Comparison of ENCODE assay signal across 15 cellular contexts in the genomic region with DNA sequence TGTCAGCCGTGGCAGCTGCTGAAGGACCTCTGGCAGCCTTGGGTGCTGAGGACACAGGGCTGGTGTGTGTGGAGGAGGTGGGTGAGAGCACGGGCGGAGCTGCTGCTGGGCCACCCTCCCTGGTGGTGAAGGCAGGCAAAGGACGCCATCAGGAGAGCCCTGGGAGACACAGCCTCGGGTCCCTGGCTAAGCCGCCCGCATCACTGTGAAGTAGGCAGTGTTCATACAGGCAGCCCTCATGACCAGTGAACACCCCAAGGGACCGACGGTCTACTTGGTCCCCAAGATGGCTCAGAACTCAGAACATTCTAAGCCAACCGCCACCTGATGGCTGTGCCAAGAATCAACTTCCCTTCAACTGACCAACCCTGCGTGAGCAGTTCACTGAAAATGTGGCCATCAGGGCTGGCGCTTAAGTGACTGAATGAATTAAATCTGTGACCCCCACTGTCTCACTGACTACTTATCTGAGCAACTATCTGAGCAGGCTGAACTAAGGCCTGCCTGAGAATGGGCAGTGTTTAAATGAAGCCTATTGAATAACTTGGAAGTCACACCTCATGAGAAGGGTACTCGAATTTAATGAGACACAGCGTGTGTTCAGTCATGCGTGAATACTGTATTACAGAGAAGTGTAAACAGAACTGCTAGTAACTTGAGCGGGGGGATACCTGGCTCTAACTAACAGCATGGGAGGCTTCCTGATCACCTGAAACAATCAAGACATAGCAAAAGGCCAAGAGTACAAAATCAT. TPM values are rescaled to one million over a fixed set of nuclear protein-coding genes. Genes with fewer than 3 reads are reported as not detected.
A peak's percentile ranks its signal among the peaks of the same experiment; 100 is the strongest.
DNase-seq lines count a peak whose midpoint lies in the region; ATAC-seq, FAIRE-seq and TF ChIP-seq lines count a peak whose summit lies in the region.
"Had no signal": no experiment of that assay in that cellular context is flagged by ENCODE, and none has a peak within 500 bp of the region (broad histone marks: within the 10 kb centered on the region; RNA-seq: fewer than 3 reads in every experiment).

No MANE protein-coding gene starts in this region.

- peaks cover 13 to 19% of the 10 kb centered on the region in 2 experiments for H3K4me1 ChIP-seq in K562 (replicated peaks in 1 of 2; ENCODE audit: control insufficient read depth in 2 of 2, insufficient read depth in 2 of 2, low read length in 2 of 2)
- H3K4me1 ChIP-seq: gastrocnemius medialis had no signal

- TF ChIP-seq POLR2A in K562 (conservative IDR thresholded peaks at IDR 0.05), result no peak

- FAIRE-seq in K562 (lab: Jason Lieb, UNC), result no peak

- POLR2A ChIA-PET in K562 (lab: Yijun Ruan, JAX), result no interaction called here

- WGBS in K562 (ENCODE audit: insufficient coverage, low coverage, missing lambda C conversion rate), result 53% methylated on average over 15 of the region's 16 CpGs

- H3K36me3 ChIP-seq in K562 (ENCODE audit: control insufficient read depth, insufficient read depth, low read length), result peaks cover 39% of the 10 kb centered on the region; the same call in 1 of the 3 replicates
- H3K36me3 ChIP-seq: gastrocnemius medialis had no signal

- CTCF ChIA-PET in K562 (lab: Yijun Ruan, JAX; ENCODE audit: low intra/inter-chr PET ratio), result no interaction called here

- no peaks in the 10 kb centered on the region; the same call in 1 of the 2 replicates for H3K9me3 ChIP-seq in K562 (replicated peaks; ENCODE audit: control insufficient read depth, insufficient read depth, low read depth, low read length)
- H3K9me3 ChIP-seq: gastrocnemius medialis, SK-N-SH had no signal

- no peak overlapping the region for H2AFZ ChIP-seq in K562 (ENCODE audit: low read depth, low read length)

- TF ChIP-seq EP300 in K562 (IDR thresholded peaks at IDR 0.05; ENCODE audit: low read length), result no peak

- peak in 2 of 3 experiments; percentile 13 to 18; a peak in 1 of 6 replicates for TF ChIP-seq CTCF in K562 (IDR thresholded peaks at IDR 0.05 in 2 of 3, conservative IDR thresholded peaks at IDR 0.05 in 1 of 3; ENCODE audit: insufficient read depth in 2 of 3, low read depth in 1 of 3, low read length in 3 of 3)

- peak overlapping the region in 1 of 2 experiments; percentile 36; a peak in 1 of 4 replicates for H3K9ac ChIP-seq in K562 (ENCODE audit: insufficient read depth in 1 of 2, low read depth in 2 of 2, low read length in 2 of 2)
- H3K9ac ChIP-seq: SK-N-SH had no signal

- 0 out of 4 replicates have a peak, but pooled peaks of 1 of the 2 experiments have one; percentile 9 for TF ChIP-seq RAD21 in K562 (CRISPR knock-in tag; conservative IDR thresholded peaks at IDR 0.05 in 1 of 2, IDR thresholded peaks at IDR 0.05 in 1 of 2)

- in situ Hi-C loops in K562 (cut with MboI), result no loop called here

- intact Hi-C loops in K562 (cut with micrococcal nuclease), result no loop called here

- H3K27ac ChIP-seq in K562 (ENCODE audit: extremely low read depth, low read depth, low read length), result no peak overlapping the region; the same call in 2 of the 3 replicates
- H3K27ac ChIP-seq: gastrocnemius medialis had no signal

- H3K79me2 ChIP-seq in K562 (ENCODE audit: control insufficient read depth, insufficient read depth, low read length), result peaks cover 14% of the 10 kb centered on the region; the same call in 1 of the 3 replicates

- no peak overlapping the region; the same call in 1 of the 2 replicates for H3K4me3 ChIP-seq in K562
- H3K4me3 ChIP-seq: gastrocnemius medialis had no signal

- H3K4me2 ChIP-seq in K562 (ENCODE audit: insufficient read depth, low read length), result no peak overlapping the region
- H3K4me2 ChIP-seq: SK-N-SH had no signal

- peak; percentile 67 for DNase-seq in COR-L47 (lab: John Stamatoyannopoulos, UW)
- peak; percentile 71 for DNase-seq in NCI-H128 (lab: John Stamatoyannopoulos, UW; ENCODE audit: unreplicated experiment)
- DNase-seq in NCI-H2227 (lab: John Stamatoyannopoulos, UW; ENCODE audit: unreplicated experiment), result peak; percentile 50
- DNase-seq in K562 (ENCODE audit: extremely low read depth in 1 of 4, low spot score in 3 of 4), result peak in 1 of 4 experiments; percentile 27
- no peak for DNase-seq in Ammon's horn (ENCODE audit: low spot score)
- no peak for DNase-seq in NCI-H1048 (lab: John Stamatoyannopoulos, UW)
- DNase-seq: activated naive CD8-positive, alpha-beta T cell treated with anti-CD3 and anti-CD28 coated beads for 36 hours; Calu3; central memory CD4-positive, alpha-beta T cell; gastrocnemius medialis; immature natural killer cell; SK-N-SH; substantia nigra had no signal

- no peaks in the 10 kb centered on the region for H3K27me3 ChIP-seq in K562 (ENCODE audit: control insufficient read depth in 2 of 2, insufficient read depth in 2 of 2, low read length in 2 of 2)

- ATAC-seq in K562, result peak; percentile 32
- no peak for ATAC-seq in HG03521 (IDR thresholded peaks at IDR 0.05; ENCODE audit: unreplicated experiment)
- no peak for ATAC-seq in HG02973 (IDR thresholded peaks at IDR 0.05; ENCODE audit: unreplicated experiment)
- ATAC-seq: gastrocnemius medialis had no signal

- H4K20me1 ChIP-seq in K562 (replicated peaks; ENCODE audit: control insufficient read depth, insufficient read depth, low read length), result no peaks in the 10 kb centered on the region

- H3K9me1 ChIP-seq in K562 (ENCODE audit: control insufficient read depth, insufficient read depth, low read length), result no peaks in the 10 kb centered on the region

- no TSS peak for BruUV-seq in K562 (replicated peaks; lab: Mats Ljungman, UMichigan)

TF ChIP-seq in K562, 482 proteins besides CTCF, POLR2A, EP300 and RAD21 (continues in another document):
- TF ChIP-seq ZKSCAN8 (CRISPR knock-in tag; IDR thresholded peaks at IDR 0.05), result 0 out of 2 replicates have a peak, but pooled peaks have one; percentile 36
- TF ChIP-seq YY1 (IDR thresholded peaks at IDR 0.05; ENCODE audit: borderline replicate concordance in 1 of 3, control insufficient read depth in 1 of 3, extremely low read depth in 1 of 3, insufficient read depth in 3 of 3, insufficient read length in 1 of 3, insufficient replicate concordance in 2 of 3, low read depth in 1 of 3, low read length in 2 of 3), result peak in 1 of 3 experiments; percentile 41
- no peak for TF ChIP-seq NFRKB (IDR thresholded peaks at IDR 0.05; ENCODE audit: low read depth)
- TF ChIP-seq ZNF592 (IDR thresholded peaks at IDR 0.05), result 0 out of 2 replicates have a peak, but pooled peaks have one; percentile 16
- no peak for TF ChIP-seq ZNF583 (CRISPR knock-in tag; IDR thresholded peaks at IDR 0.05)
- no peak for TF ChIP-seq RBM14 (IDR thresholded peaks at IDR 0.05; ENCODE audit: borderline replicate concordance, insufficient read depth, low read depth, low read length)
- no peak for TF ChIP-seq CBFA2T3 (IDR thresholded peaks at IDR 0.05)

RNA-seq across cellular contexts. Expression of gene SIMC1, which starts 54.7 kb away (rescaled TPM):
- 45.4 and 75.5 TPM in 2 replicates for total RNA-seq in K562 (2011; cell fraction: chromatin; rRNA removed; ENCODE audit: low replicate concordance)
- 20.5 and 28.2 TPM in 2 replicates for total RNA-seq in K562 (2011; cell fraction: nucleolus; rRNA removed)
- 29.3 and 39.0 TPM in 2 replicates for total RNA-seq in K562 (2011; cell fraction: nucleoplasm; rRNA removed)
- total RNA-seq in K562 (2014; rRNA removed), result 13.9 and 18.6 TPM in 2 replicates
- total RNA-seq in K562 (2014; rRNA removed; fragmentation: Illumina TruSeq; extraction: Trizol), result 19.7 and 20.2 TPM in 2 replicates
- 22.1 and 23.4 TPM in 2 replicates for total RNA-seq in K562 (2015; rRNA removed; fragmentation: Illumina TruSeq; extraction: Trizol)
- total RNA-seq in K562 (2021), result 25.4 and 29.8 TPM in 2 replicates
- 10.8 and 17.6 TPM in 2 replicates for polyA plus RNA-seq in K562 (2011; rRNA removed)
- 14.2 and 16.1 TPM in 2 replicates for polyA plus RNA-seq in K562 (2011; cell fraction: cytosol; rRNA removed)
- 23.9 and 25.8 TPM in 2 replicates for polyA plus RNA-seq in K562 (2011; cell fraction: nucleus; rRNA removed)
- 20.9 and 21.0 TPM in 2 replicates for polyA plus RNA-seq in K562 (2012)
- polyA plus RNA-seq in K562 (2014; fragmentation: Illumina TruSeq; extraction: Trizol), result 28.7 and 36.3 TPM in 2 replicates
- polyA plus RNA-seq in K562 (2014; fragmentation: Nextera tagmentation; extraction: Ambion mirVana), result 1 to 10 TPM; 7.2 to 8.1 TPM
- 12.2 and 14.7 TPM in 2 replicates for polyA plus RNA-seq in K562 (2014; rRNA removed)
- 28.0 and 41.4 TPM in 2 replicates for polyA minus RNA-seq in K562 (2011; rRNA and poly(A)+ RNA removed)
- 17.2 and 20.8 TPM in 2 replicates for polyA minus RNA-seq in K562 (2011; cell fraction: cytosol; rRNA and poly(A)+ RNA removed)
- 16.8 and 32.4 TPM in 2 replicates for polyA minus RNA-seq in K562 (2011; cell fraction: nucleus; rRNA and poly(A)+ RNA removed)

Comparison
In these comparisons a context has a peak if more than half of its experiments do, and no peak if none do; other contexts are left out.
1. DNase-seq: peak in COR-L47 (single experiment), NCI-H128 (single experiment) and NCI-H2227 (single experiment); none in Ammon's horn (single experiment) and NCI-H1048 (single experiment).